ENCODE assay signal across 36 cellular contexts in the genomic region with DNA sequence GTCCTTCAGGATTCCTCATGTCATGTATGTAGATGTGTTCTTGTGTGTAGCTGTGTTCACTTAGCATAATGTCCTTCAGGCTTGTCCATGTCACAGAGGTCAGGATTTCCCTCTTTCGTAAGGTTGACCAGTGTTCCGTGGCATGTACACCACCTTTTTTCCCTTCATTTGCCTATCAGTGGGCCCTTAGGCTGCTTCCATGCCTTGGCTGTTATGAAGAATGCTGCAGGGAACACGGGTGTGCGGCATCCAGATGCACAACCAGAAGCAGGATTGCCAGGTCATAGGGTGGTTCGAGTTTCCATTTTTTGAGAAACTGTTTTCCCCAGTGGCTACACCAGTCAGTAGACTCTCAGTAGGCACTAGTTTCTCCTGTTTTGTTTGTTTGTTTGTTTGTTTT. TPM values are rescaled to one million over a fixed set of nuclear protein-coding genes. Genes with fewer than 3 reads are reported as not detected.
"Had no signal": no experiment of that assay in that cellular context is flagged by ENCODE, and none has a peak within 500 bp of the region (broad histone marks: within the 10 kb centered on the region; RNA-seq: fewer than 3 reads in every experiment).

No MANE protein-coding gene starts in this region.

- H3K27ac Mint-ChIP-seq: activated B cell treated with CpG ODN at 0.5 μM for 24 hours; activated CD4-positive, alpha-beta memory T cell treated with anti-CD3 and anti-CD28 coated beads for 36 hours; activated CD4-positive, alpha-beta T cell treated with anti-CD3 and anti-CD28 coated beads, Interleukin-2, amount 10 ng/mL, durations not matched to agents 24 days and 14 days; activated CD8-positive, alpha-beta T cell treated with anti-CD3 and anti-CD28 coated beads for 36 hours; activated naive CD4-positive, alpha-beta T cell treated with anti-CD3 and anti-CD28 coated beads, Interleukin-2, amount 10 ng/mL, durations not matched to agents 7 days and 5 days; activated naive CD4-positive, alpha-beta T cell treated with anti-CD3 and anti-CD28 coated beads, Interleukin-2, amount 50 U/mL, for 24 hours; activated naive CD8-positive, alpha-beta T cell; activated naive CD8-positive, alpha-beta T cell treated with anti-CD3 and anti-CD28 coated beads, Interleukin-2, amount 10 ng/mL, durations not matched to agents 7 days and 5 days; activated naive CD8-positive, alpha-beta T cell treated with anti-CD3 and anti-CD28 coated beads, Interleukin-2, amount 50 U/mL, for 24 hours; activated T-cell treated with anti-CD3 and anti-CD28 coated beads, Interleukin-2, amount 50 U/mL, for 24 hours; activated T-helper 2 cell treated with anti-CD3 and anti-CD28 coated beads, Interferon-gamma antibody, Interleukin-2, Interleukin-4, amounts not matched to agents 10 μg/mL and 5 μg/mL and 100 μg/mL, durations not matched to agents 14 hours and 24 hours and 36 hours; T-helper 1 cell treated with Interleukin-12 subunit alpha and Interleukin-12 subunit beta and Interleukin-4 antibody, amounts not matched to agents 30 μg/mL and 1 μg/mL, for 36 hours; T-helper 2 cell treated with Interferon-gamma antibody and Interleukin-4, amounts not matched to agents 5 μg/mL and 100 μg/mL, for 36 hours had no signal

- H3K4me1 Mint-ChIP-seq: activated B cell treated with CpG ODN at 0.5 μM for 24 hours; activated CD4-positive, alpha-beta T cell treated with anti-CD3 and anti-CD28 coated beads, Interleukin-2, amount 10 ng/mL, durations not matched to agents 24 days and 14 days; activated naive CD4-positive, alpha-beta T cell treated with anti-CD3 and anti-CD28 coated beads, Interleukin-2, amount 10 ng/mL, durations not matched to agents 7 days and 5 days; activated naive CD4-positive, alpha-beta T cell treated with anti-CD3 and anti-CD28 coated beads, Interleukin-2, amount 50 U/mL, for 24 hours; activated naive CD8-positive, alpha-beta T cell treated with anti-CD3 and anti-CD28 coated beads, Interleukin-2, amount 10 ng/mL, durations not matched to agents 7 days and 5 days; activated naive CD8-positive, alpha-beta T cell treated with anti-CD3 and anti-CD28 coated beads, Interleukin-2, amount 50 U/mL, for 24 hours; central memory CD8-positive, alpha-beta T cell had no signal

- H3K27ac ChIP-seq: ascending aorta, cardiac muscle cell, VCaP had no signal

- FAIRE-seq: bronchial epithelial cell, TTC549 had no signal

- H3K9me3 ChIP-seq: ascending aorta had no signal

- H3K9me3 Mint-ChIP-seq: activated B cell treated with CpG ODN at 0.5 μM for 24 hours; activated CD4-positive, alpha-beta memory T cell treated with anti-CD3 and anti-CD28 coated beads for 36 hours; activated CD4-positive, alpha-beta T cell treated with anti-CD3 and anti-CD28 coated beads, Interleukin-2, amount 10 ng/mL, durations not matched to agents 24 days and 14 days; activated CD8-positive, alpha-beta T cell treated with anti-CD3 and anti-CD28 coated beads for 36 hours; activated naive CD4-positive, alpha-beta T cell treated with anti-CD3 and anti-CD28 coated beads, Interleukin-2, amount 10 ng/mL, durations not matched to agents 7 days and 5 days; activated naive CD4-positive, alpha-beta T cell treated with anti-CD3 and anti-CD28 coated beads, Interleukin-2, amount 50 U/mL, for 24 hours; activated naive CD8-positive, alpha-beta T cell treated with anti-CD3 and anti-CD28 coated beads, Interleukin-2, amount 10 ng/mL, durations not matched to agents 7 days and 5 days; activated naive CD8-positive, alpha-beta T cell treated with anti-CD3 and anti-CD28 coated beads, Interleukin-2, amount 50 U/mL, for 24 hours; activated T-cell treated with anti-CD3 and anti-CD28 coated beads, Interleukin-2, amount 50 U/mL, for 24 hours; activated T-helper 2 cell treated with anti-CD3 and anti-CD28 coated beads, Interferon-gamma antibody, Interleukin-2, Interleukin-4, amounts not matched to agents 10 μg/mL and 5 μg/mL and 100 μg/mL, durations not matched to agents 14 hours and 24 hours and 36 hours; brain; central memory CD8-positive, alpha-beta T cell; T-helper 1 cell treated with Interleukin-12 subunit alpha and Interleukin-12 subunit beta and Interleukin-4 antibody, amounts not matched to agents 30 μg/mL and 1 μg/mL, for 36 hours; T-helper 2 cell treated with Interferon-gamma antibody and Interleukin-4, amounts not matched to agents 5 μg/mL and 100 μg/mL, for 36 hours had no signal

- DNase-seq: activated B cell treated with CpG ODN at 0.5 μM for 24 hours; activated CD4-positive, alpha-beta memory T cell treated with anti-CD3 and anti-CD28 coated beads for 36 hours; activated CD4-positive, alpha-beta T cell treated with anti-CD3 and anti-CD28 coated beads for 4 hours; activated CD4-positive, alpha-beta T cell treated with anti-CD3 and anti-CD28 coated beads, Interleukin-2, amount 10 ng/mL, durations not matched to agents 24 days and 14 days; activated CD4-positive, alpha-beta T cell treated with anti-CD3 and anti-CD28 coated beads, Interleukin-2, amount 50 U/mL, for 1 hour; activated CD4-positive, alpha-beta T cell treated with anti-CD3 and anti-CD28 coated beads, Interleukin-2, amount 50 U/mL, for 4 hours; activated CD4-positive, CD25-positive, alpha-beta regulatory T cell treated with anti-CD3 and anti-CD28 coated beads, Interleukin-2, amount 50 U/mL, for 72 hours; activated CD8-positive, alpha-beta memory T cell treated with anti-CD3 and anti-CD28 coated beads, Interleukin-2, amount 50 U/mL, for 48 hours; activated CD8-positive, alpha-beta T cell treated with anti-CD3 and anti-CD28 coated beads for 36 hours; activated effector memory CD4-positive, alpha-beta T cell treated with Interleukin-2 at 50 U/mL for 16 hours; activated gamma-delta T cell; activated naive CD4-positive, alpha-beta T cell treated with anti-CD3 and anti-CD28 coated beads, Interleukin-2, amount 10 ng/mL, durations not matched to agents 7 days and 5 days; activated naive CD4-positive, alpha-beta T cell treated with Interleukin-2 at 50 U/mL for 16 hours; activated naive CD8-positive, alpha-beta T cell treated with anti-CD3 and anti-CD28 coated beads, Interleukin-2, amount 10 ng/mL, durations not matched to agents 7 days and 5 days; activated naive CD8-positive, alpha-beta T cell treated with anti-CD3 and anti-CD28 coated beads, Interleukin-2, amount 50 U/mL, for 24 hours; activated T-cell treated with anti-CD3 and anti-CD28 coated beads, Interleukin-2, amount 50 U/mL, for 24 hours; activated T-cell treated with anti-CD3 and anti-CD28 coated beads, Interleukin-2, amount 50 U/mL, for 48 hours; anterior cingulate cortex; caudate nucleus; cerebellar nuclear complex; T-helper 1 cell; T-helper 2 cell; T-helper 9 cell had no signal

- H3K36me3 Mint-ChIP-seq: activated CD4-positive, alpha-beta memory T cell treated with anti-CD3 and anti-CD28 coated beads for 36 hours; activated naive CD4-positive, alpha-beta T cell treated with anti-CD3 and anti-CD28 coated beads, Interleukin-2, amount 10 ng/mL, durations not matched to agents 7 days and 5 days; activated naive CD4-positive, alpha-beta T cell treated with anti-CD3 and anti-CD28 coated beads, Interleukin-2, amount 50 U/mL, for 24 hours; activated naive CD8-positive, alpha-beta T cell; activated naive CD8-positive, alpha-beta T cell treated with anti-CD3 and anti-CD28 coated beads, Interleukin-2, amount 10 ng/mL, durations not matched to agents 7 days and 5 days; brain had no signal

- H3K27me3 ChIP-seq: ascending aorta, cardiac muscle cell had no signal

- H3K4me3 ChIP-seq: ascending aorta, cardiac muscle cell had no signal

- H3K4me3 Mint-ChIP-seq: activated B cell treated with CpG ODN at 0.5 μM for 24 hours; activated CD4-positive, alpha-beta memory T cell treated with anti-CD3 and anti-CD28 coated beads for 36 hours; activated CD4-positive, alpha-beta T cell treated with anti-CD3 and anti-CD28 coated beads, Interleukin-2, amount 10 ng/mL, durations not matched to agents 24 days and 14 days; activated CD8-positive, alpha-beta T cell treated with anti-CD3 and anti-CD28 coated beads for 36 hours; activated naive CD4-positive, alpha-beta T cell treated with anti-CD3 and anti-CD28 coated beads, Interleukin-2, amount 10 ng/mL, durations not matched to agents 7 days and 5 days; activated naive CD4-positive, alpha-beta T cell treated with anti-CD3 and anti-CD28 coated beads, Interleukin-2, amount 50 U/mL, for 24 hours; activated naive CD8-positive, alpha-beta T cell; activated naive CD8-positive, alpha-beta T cell treated with anti-CD3 and anti-CD28 coated beads, Interleukin-2, amount 10 ng/mL, durations not matched to agents 7 days and 5 days; activated naive CD8-positive, alpha-beta T cell treated with anti-CD3 and anti-CD28 coated beads, Interleukin-2, amount 50 U/mL, for 24 hours; activated T-cell treated with anti-CD3 and anti-CD28 coated beads, Interleukin-2, amount 50 U/mL, for 24 hours; brain; central memory CD8-positive, alpha-beta T cell; T-helper 1 cell treated with Interleukin-12 subunit alpha and Interleukin-12 subunit beta and Interleukin-4 antibody, amounts not matched to agents 30 μg/mL and 1 μg/mL, for 36 hours; T-helper 2 cell treated with Interferon-gamma antibody and Interleukin-4, amounts not matched to agents 5 μg/mL and 100 μg/mL, for 36 hours had no signal

- H3K27me3 Mint-ChIP-seq: activated B cell treated with CpG ODN at 0.5 μM for 24 hours; activated CD4-positive, alpha-beta memory T cell treated with anti-CD3 and anti-CD28 coated beads for 36 hours; activated CD4-positive, alpha-beta T cell treated with anti-CD3 and anti-CD28 coated beads, Interleukin-2, amount 10 ng/mL, durations not matched to agents 24 days and 14 days; activated CD8-positive, alpha-beta T cell treated with anti-CD3 and anti-CD28 coated beads for 36 hours; activated naive CD4-positive, alpha-beta T cell treated with anti-CD3 and anti-CD28 coated beads, Interleukin-2, amount 10 ng/mL, durations not matched to agents 7 days and 5 days; activated naive CD4-positive, alpha-beta T cell treated with anti-CD3 and anti-CD28 coated beads, Interleukin-2, amount 50 U/mL, for 24 hours; activated naive CD8-positive, alpha-beta T cell; activated naive CD8-positive, alpha-beta T cell treated with anti-CD3 and anti-CD28 coated beads, Interleukin-2, amount 10 ng/mL, durations not matched to agents 7 days and 5 days; activated naive CD8-positive, alpha-beta T cell treated with anti-CD3 and anti-CD28 coated beads, Interleukin-2, amount 50 U/mL, for 24 hours; activated T-cell treated with anti-CD3 and anti-CD28 coated beads, Interleukin-2, amount 50 U/mL, for 24 hours had no signal

- H3K4me1 ChIP-seq: ascending aorta had no signal

- H3K36me3 ChIP-seq: ascending aorta, cardiac muscle cell had no signal

RNA-seq across cellular contexts. Expression of gene SYNDIG1, which starts 29.2 kb away (rescaled TPM):
- total RNA-seq: activated B cell treated with CpG ODN at 0.5 μM for 24 hours; activated CD4-positive, alpha-beta memory T cell treated with anti-CD3 and anti-CD28 coated beads for 36 hours; activated CD4-positive, alpha-beta T cell treated with anti-CD3 and anti-CD28 coated beads, Interleukin-2, amount 10 ng/mL, durations not matched to agents 24 days and 14 days; activated CD8-positive, alpha-beta memory T cell treated with anti-CD3 and anti-CD28 coated beads for 36 hours; activated CD8-positive, alpha-beta T cell treated with anti-CD3 and anti-CD28 coated beads for 36 hours; activated naive CD8-positive, alpha-beta T cell treated with anti-CD3 and anti-CD28 coated beads, Interleukin-2, amount 10 ng/mL, durations not matched to agents 7 days and 5 days; activated T-helper 2 cell treated with anti-CD3 and anti-CD28 coated beads, Interferon-gamma antibody, Interleukin-2, Interleukin-4, amounts not matched to agents 10 μg/mL and 5 μg/mL and 100 μg/mL, durations not matched to agents 14 hours and 24 hours and 36 hours; bronchial epithelial cell had no signal
